Comparison of ENCODE assay signal across 11 cellular contexts in the genomic region with DNA sequence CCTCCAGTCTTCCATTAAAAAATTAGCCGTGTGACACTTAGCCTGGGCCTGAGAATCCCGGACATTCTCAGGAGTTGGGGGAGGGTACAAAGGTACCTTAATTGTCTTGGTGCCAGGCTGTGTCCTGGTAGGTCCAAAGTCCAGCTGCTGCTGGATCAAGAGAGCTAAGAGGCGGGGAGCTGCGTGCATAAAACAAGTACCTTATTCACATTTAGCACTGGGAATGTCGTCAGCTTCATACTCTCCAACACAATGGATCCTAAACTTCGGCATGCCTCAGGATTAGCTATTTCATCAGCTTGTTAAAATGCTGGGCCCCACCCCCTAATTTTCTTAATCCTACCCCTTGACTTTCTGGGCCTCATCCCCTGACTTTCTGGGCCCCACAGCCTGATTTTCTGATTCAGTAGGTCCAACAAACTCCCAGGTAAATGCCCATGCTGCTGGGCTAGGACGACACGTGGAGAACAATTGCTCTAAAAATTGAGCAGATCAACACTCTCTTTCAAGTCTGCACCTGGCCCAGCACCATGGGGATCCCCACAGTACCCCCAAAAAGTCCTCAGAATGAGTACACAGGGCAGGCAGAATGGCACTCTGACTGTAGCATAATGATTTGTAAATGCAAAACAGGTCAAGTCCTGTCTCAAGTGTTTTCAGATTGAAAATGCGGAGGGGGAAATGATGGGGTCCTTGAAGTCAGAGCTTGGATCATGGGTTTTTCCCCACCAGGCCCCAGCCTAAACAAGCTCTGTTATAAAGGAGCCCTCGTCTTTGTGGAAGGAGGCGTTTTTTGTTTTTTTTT. TPM values are rescaled to one million over a fixed set of nuclear protein-coding genes. Genes with fewer than 3 reads are reported as not detected.
DNase-seq lines count a peak whose midpoint lies in the region; ATAC-seq and TF ChIP-seq lines count a peak whose summit lies in the region.
"Had no signal": no experiment of that assay in that cellular context is flagged by ENCODE, and none has a peak within 500 bp of the region (broad histone marks: within the 10 kb centered on the region; RNA-seq: fewer than 3 reads in every experiment).

No MANE protein-coding gene starts in this region.

- H2AFZ ChIP-seq in PC-9 = no peak overlapping the region

- H3K27me3 Mint-ChIP-seq in Caco-2 (ENCODE audit: insufficient read depth, unreplicated experiment) = no peaks in the 10 kb centered on the region

- H3K27ac ChIP-seq in PC-9 = no peak overlapping the region
- H3K27ac ChIP-seq: coronary artery, heart right ventricle had no signal

- CTCF ChIA-PET in PC-9 (lab: Charles Lee) = no interaction called here
- CTCF ChIA-PET in Caco-2 (lab: Charles Lee) = interaction anchor here (0.7 to 2.0 kb wide), 2 partner anchors 23 to 113 kb away, joined by 4 to 6 read pairs; a partner anchor contains a TSS

- H3K4me1 Mint-ChIP-seq in Caco-2 (ENCODE audit: low read depth, unreplicated experiment) = no peaks in the 10 kb centered on the region
- H3K4me1 Mint-ChIP-seq: B cell had no signal

- POLR2A ChIA-PET in PC-9 (lab: Charles Lee; ENCODE audit: unreplicated experiment) (no interaction called here), Caco-2 (lab: Charles Lee) (interaction anchor here (1.0 kb wide), 1 partner anchor 156 kb away, joined by 3 read pairs; no protein-coding TSS in a partner anchor)

- intact Hi-C loops in PC-9 (cut with micrococcal nuclease; ENCODE audit: unreplicated experiment) = loop anchor here (2.0 kb wide), 2 partner anchors 139 to 149 kb away; a partner anchor contains a TSS
- intact Hi-C loops in Caco-2 (cut with micrococcal nuclease; ENCODE audit: unreplicated experiment) = no loop called here

- no peak overlapping the region for H3K27ac Mint-ChIP-seq in Caco-2 (ENCODE audit: unreplicated experiment)
- H3K27ac Mint-ChIP-seq: B cell had no signal

- TF ChIP-seq CTCF in GM06990 (IDR thresholded peaks at IDR 0.05; ENCODE audit: insufficient read depth, low read length, poor library complexity, severe bottlenecking) (no peak), PC-9 (conservative IDR thresholded peaks at IDR 0.05) (no peak), Caco-2 (IDR thresholded peaks at IDR 0.05; ENCODE audit: insufficient read depth in 1 of 2, low read depth in 1 of 2, low read length in 1 of 2, severe bottlenecking in 1 of 2, unreplicated experiment in 1 of 2) (no peak)

- H3K9me2 ChIP-seq in PC-9 (ENCODE audit: insufficient read depth) = peaks cover 3% of the 10 kb centered on the region; the same call in 1 of the 2 replicates

- no peaks in the 10 kb centered on the region for H3K36me3 ChIP-seq in GM06990 (ENCODE audit: control insufficient read depth, insufficient read depth, low read length)
- H3K36me3 ChIP-seq in PC-9 (ENCODE audit: low read depth) = no peaks in the 10 kb centered on the region
- H3K36me3 ChIP-seq in Caco-2 (ENCODE audit: control insufficient read depth, insufficient read depth, low read length) = no peaks in the 10 kb centered on the region
- H3K36me3 ChIP-seq: heart right ventricle had no signal

- DNase-seq in GM06990 (ENCODE audit: extremely low read depth, insufficient read length) = peak; percentile 57
- peak; percentile 39 for DNase-seq in islet precursor cell
- DNase-seq in middle frontal gyrus (ENCODE audit: extremely low spot score, low spot score) = no peak
- no peak for DNase-seq in PC-9
- no peak for DNase-seq in Caco-2
- DNase-seq in cerebellar nuclear complex (lab: John Stamatoyannopoulos, UW) = no peak
- DNase-seq: heart right ventricle had no signal

- H3K27me3 ChIP-seq in GM06990 (replicated peaks; ENCODE audit: control insufficient read depth, insufficient read depth, low read length) = no peaks in the 10 kb centered on the region
- no peaks in the 10 kb centered on the region for H3K27me3 ChIP-seq in PC-9 (ENCODE audit: insufficient read depth, low read depth)
- no peaks in the 10 kb centered on the region for H3K27me3 ChIP-seq in Caco-2 (replicated peaks; ENCODE audit: control insufficient read depth, insufficient read depth, low read length)
- H3K27me3 ChIP-seq: heart right ventricle had no signal

- H3F3A ChIP-seq in PC-9 (ENCODE audit: insufficient read depth, low read depth) = no peaks in the 10 kb centered on the region

- H4K20me1 ChIP-seq in PC-9 (ENCODE audit: insufficient read depth) = no peaks in the 10 kb centered on the region

- no peaks in the 10 kb centered on the region for H3K79me2 ChIP-seq in PC-9 (ENCODE audit: low read depth)

- ATAC-seq in GM21390 (IDR thresholded peaks at IDR 0.05; ENCODE audit: unreplicated experiment) = peak; percentile 50
- peak; percentile 66 for ATAC-seq in HG03442 (IDR thresholded peaks at IDR 0.05; ENCODE audit: unreplicated experiment)

- H3K4me3 Mint-ChIP-seq in Caco-2 (ENCODE audit: unreplicated experiment) = no peak overlapping the region
- H3K4me3 Mint-ChIP-seq: B cell had no signal

- H3K9me3 ChIP-seq in PC-9 (ENCODE audit: insufficient read depth, low read depth) = no peaks in the 10 kb centered on the region
- H3K9me3 ChIP-seq in Caco-2 = no peaks in the 10 kb centered on the region
- H3K9me3 ChIP-seq: heart right ventricle had no signal

- H3K4me3 ChIP-seq in GM06990 (replicated peaks; ENCODE audit: low read depth, low read length) = no peak overlapping the region
- H3K4me3 ChIP-seq in PC-9 = no peak overlapping the region
- no peak overlapping the region for H3K4me3 ChIP-seq in Caco-2 (ENCODE audit: low read depth, low read length)
- H3K4me3 ChIP-seq: coronary artery, heart right ventricle had no signal

- H3K4me2 ChIP-seq in PC-9 = no peak overlapping the region

- H3K9me3 Mint-ChIP-seq in Caco-2 (ENCODE audit: unreplicated experiment) = no peaks in the 10 kb centered on the region

- no peaks in the 10 kb centered on the region for H3K36me3 Mint-ChIP-seq in Caco-2 (ENCODE audit: insufficient read depth, unreplicated experiment)

- H3K4me1 ChIP-seq in PC-9 (replicated peaks; ENCODE audit: insufficient read depth) (no peaks in the 10 kb centered on the region), Caco-2 (peaks cover 13% of the 10 kb centered on the region)

- BruUV-seq in PC-9 (replicated peaks; lab: Mats Ljungman, UMichigan) (no TSS peak), Caco-2 (replicated peaks; lab: Mats Ljungman, UMichigan) (no TSS peak)

RNA-seq across cellular contexts. Expression of a gene that starts 5.6 kb away (rescaled TPM):
- total RNA-seq in PC-9 (2021) (6.7 and 7.8 TPM in 2 replicates), Caco-2 (2022) (28.7 and 33.2 TPM in 2 replicates)

RNA-seq across cellular contexts. Expression of a gene that starts 23.3 kb away (rescaled TPM):
- 2.5 and 5.2 TPM in 2 replicates for total RNA-seq in PC-9 (2021)
- total RNA-seq in Caco-2 (2022) = 6.4 and 7.7 TPM in 2 replicates

Comparison
In these comparisons a context has a peak if more than half of its experiments do, and no peak if none do; other contexts are left out.
1. DNase-seq: peak in GM06990 (single experiment) and islet precursor cell (single experiment); none in middle frontal gyrus (single experiment), PC-9 (0 of 2), Caco-2 (0 of 2) and cerebellar nuclear complex (0 of 2).